Comparison of ENCODE assay signal across 8 cellular contexts in genomic region chr18:50967714-50968661, GRCh38. TPM values are rescaled to one million over a fixed set of nuclear protein-coding genes. Genes with fewer than 3 reads are reported as not detected.
DNase-seq lines count a peak whose midpoint lies in the region; ATAC-seq and TF ChIP-seq lines count a peak whose summit lies in the region.

A gene with protein sequence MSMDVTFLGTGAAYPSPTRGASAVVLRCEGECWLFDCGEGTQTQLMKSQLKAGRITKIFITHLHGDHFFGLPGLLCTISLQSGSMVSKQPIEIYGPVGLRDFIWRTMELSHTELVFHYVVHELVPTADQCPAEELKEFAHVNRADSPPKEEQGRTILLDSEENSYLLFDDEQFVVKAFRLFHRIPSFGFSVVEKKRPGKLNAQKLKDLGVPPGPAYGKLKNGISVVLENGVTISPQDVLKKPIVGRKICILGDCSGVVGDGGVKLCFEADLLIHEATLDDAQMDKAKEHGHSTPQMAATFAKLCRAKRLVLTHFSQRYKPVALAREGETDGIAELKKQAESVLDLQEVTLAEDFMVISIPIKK (plus strand): TSS chr18:50968040. CDS start chr18:50974405, 6,365 bp downstream.

- ATAC-seq in GM19324 (IDR thresholded peaks at IDR 0.05; ENCODE audit: low FRiP score, unreplicated experiment): peak; percentile 97
- peak; percentile 96 for ATAC-seq in HG03460 (IDR thresholded peaks at IDR 0.05; ENCODE audit: unreplicated experiment)
- peak; percentile 95 for ATAC-seq in activated CD8-positive, alpha-beta T cell treated with anti-CD3 and anti-CD28 coated beads for 36 hours
- peak; percentile 97 for ATAC-seq in lung (ENCODE audit: insufficient read depth, low FRiP score)

- DNase-seq in CD1c-positive myeloid dendritic cell (ENCODE audit: extremely low spot score) (peak; percentile 85), NCI-H748 (lab: John Stamatoyannopoulos, UW; ENCODE audit: unreplicated experiment) (peak; percentile 94), ecto neural progenitor cell (ENCODE audit: low spot score) (peak; percentile 82), lung (ENCODE audit: low spot score) (peak; percentile 77)
- peak; percentile 65 for DNase-seq in activated CD8-positive, alpha-beta T cell treated with anti-CD3 and anti-CD28 coated beads for 36 hours
- peak; percentile 30 to 65 (median 31) for DNase-seq in stimulated activated CD4-positive, alpha-beta T cell treated with anti-CD3 and anti-CD28 coated beads, TNF-alpha, amount 100 ng/mL, for 4 hours (ENCODE audit: low read depth in 3 of 3)

- CTCF ChIA-PET in activated CD8-positive, alpha-beta T cell treated with anti-CD3 and anti-CD28 coated beads for 36 hours (lab: Charles Lee): interaction anchor here (0.8 to 0.9 kb wide), 2 partner anchors 24 to 63 kb away, joined by 3 read pairs; partner anchors contain the start of gene SMAD4

- H3K4me1 ChIP-seq in lung (ENCODE audit: control insufficient read depth in 2 of 2, insufficient read depth in 2 of 2, low read length in 2 of 2): peaks cover 3 to 9% of the 10 kb centered on the region in 2 donors

- peaks cover 13% of the 10 kb centered on the region for H3K9me3 Mint-ChIP-seq in activated CD8-positive, alpha-beta T cell treated with anti-CD3 and anti-CD28 coated beads for 36 hours

- H3K27ac Mint-ChIP-seq in activated CD8-positive, alpha-beta T cell treated with anti-CD3 and anti-CD28 coated beads for 36 hours: peak within 1 kb of the TSS; percentile 94

- WGBS in lung, 2 donors: 0% methylated on average over 58 to 84 of the region's 84 CpGs

- H3K4me3 ChIP-seq in lung: peak within 1 kb of the TSS; percentile 97

- H3K27me3 Mint-ChIP-seq in activated CD8-positive, alpha-beta T cell treated with anti-CD3 and anti-CD28 coated beads for 36 hours: no peaks in the 10 kb centered on the region

- peak within 1 kb of the TSS; percentile 95 to 99 for H3K27ac ChIP-seq in lung (ENCODE audit: low read depth in 1 of 2, low read length in 1 of 2)

- TF ChIP-seq CTCF in activated CD8-positive, alpha-beta T cell treated with anti-CD3 and anti-CD28 coated beads for 36 hours (IDR thresholded peaks at IDR 0.05): no peak
- TF ChIP-seq CTCF in lung (IDR thresholded peaks at IDR 0.05; ENCODE audit: control extremely low read depth, extremely low read depth): no peak

- H3K27me3 ChIP-seq in lung (ENCODE audit: control insufficient read depth, insufficient read depth): no peaks in the 10 kb centered on the region

- peaks cover 24% of the 10 kb centered on the region for H3K4me1 Mint-ChIP-seq in activated CD8-positive, alpha-beta T cell treated with anti-CD3 and anti-CD28 coated beads for 36 hours (ENCODE audit: low read depth)

- H3K36me3 Mint-ChIP-seq in activated CD8-positive, alpha-beta T cell treated with anti-CD3 and anti-CD28 coated beads for 36 hours (ENCODE audit: low read depth): peaks cover 6% of the 10 kb centered on the region

- H3K4me3 Mint-ChIP-seq in activated CD8-positive, alpha-beta T cell treated with anti-CD3 and anti-CD28 coated beads for 36 hours: peak within 1 kb of the TSS; percentile 84

- intact Hi-C loops in activated CD8-positive, alpha-beta T cell treated with anti-CD3 and anti-CD28 coated beads for 36 hours (cut with micrococcal nuclease): loop anchor here (5.0 kb wide), 1 partner anchor 69 kb away; no protein-coding TSS in a partner anchor

- POLR2A ChIA-PET in activated CD8-positive, alpha-beta T cell treated with anti-CD3 and anti-CD28 coated beads for 36 hours (lab: Charles Lee): interaction anchor here (0.6 to 2.4 kb wide), 13 partner anchors 9 to 1916 kb away, joined by 3 to 18 read pairs (median 3); partner anchors contain the start of gene SMAD4

- H3K9me3 ChIP-seq in lung (ENCODE audit: control insufficient read depth in 2 of 2, insufficient read depth in 1 of 2, low read length in 1 of 2): peaks cover 0 to 2% of the 10 kb centered on the region in 2 donors

- no peaks in the 10 kb centered on the region for H3K36me3 ChIP-seq in lung (ENCODE audit: control insufficient read depth in 2 of 2, insufficient read depth in 2 of 2, low read length in 2 of 2)

RNA-seq across cellular contexts. Expression of the gene that starts here (rescaled TPM):
- total RNA-seq in activated CD8-positive, alpha-beta T cell treated with anti-CD3 and anti-CD28 coated beads for 36 hours: 1 to 10 TPM; 5.1 to 5.4 TPM
- total RNA-seq in lung: 10 to 100 TPM in 1 of 2 donors, 1 to 10 TPM in 1; 5.5 to 10.2 TPM
- 1 to 10 TPM; 5.0 to 5.8 TPM for polyA plus RNA-seq in lung

Comparison
In these comparisons a context has a peak if more than half of its experiments do, and no peak if none do; other contexts are left out.
1. Peak in every context shown above with its lines: DNase-seq, ATAC-seq, H3K4me3 ChIP-seq and H3K27ac ChIP-seq.
2. DNase-seq: peak in every context shown above with its lines; median percentile 94 in NCI-H748; 85 in CD1c-positive myeloid dendritic cell; 82 in ecto neural progenitor cell; 77 in lung; 65 in activated CD8-positive, alpha-beta T cell treated with anti-CD3 and anti-CD28 coated beads for 36 hours; 31 in stimulated activated CD4-positive, alpha-beta T cell treated with anti-CD3 and anti-CD28 coated beads, TNF-alpha, amount 100 ng/mL, for 4 hours.